Comparison of ENCODE assay signal across 8 cellular contexts in genomic region chr4:189904420-189905027, GRCh38. TPM values are rescaled to one million over a fixed set of nuclear protein-coding genes. Genes with fewer than 3 reads are reported as not detected.
DNase-seq lines count a peak whose midpoint lies in the region; ATAC-seq and TF ChIP-seq lines count a peak whose summit lies in the region.
"Not testable (repeated sequence)": the region's sequence is repeated elsewhere in the genome, so short reads cannot be mapped to it uniquely, and the experiment has no call there.

No MANE protein-coding gene starts in this region.

- H4K8ac ChIP-seq in mesenchymal stem cell (ENCODE audit: low read length) = not testable (repeated sequence)

- not testable (repeated sequence) for H3K9me3 Mint-ChIP-seq in CD4-positive, alpha-beta memory T cell

- H3K9ac ChIP-seq in mesenchymal stem cell (ENCODE audit: low read length) = not testable (repeated sequence)

- DNase-seq in CD4-positive, alpha-beta memory T cell = peak; percentile 38 to 54 (median 44)
- peak; percentile 41 for DNase-seq in RWPE1 (ENCODE audit: low spot score)
- DNase-seq in activated gamma-delta T cell treated with anti-CD3 and anti-CD28 coated beads, Interleukin-2, amount 50 U/mL, for 16 hours (ENCODE audit: low read depth) = peak; percentile 9
- DNase-seq in fibroblast of mammary gland (ENCODE audit: low read depth) = peak; percentile 76
- peak; percentile 75 for DNase-seq in mesenchymal stem cell
- DNase-seq in stimulated activated CD4-positive, alpha-beta T cell treated with anti-CD3 and anti-CD28 coated beads, Interleukin-4, amount 100 ng/mL, for 24 hours = peak; percentile 48

- peak; percentile 94 for ATAC-seq in GM19395 (IDR thresholded peaks at IDR 0.05; ENCODE audit: unreplicated experiment)
- peak; percentile 77 for ATAC-seq in HG03159 (IDR thresholded peaks at IDR 0.05; ENCODE audit: unreplicated experiment)

- H3K4me3 Mint-ChIP-seq in CD4-positive, alpha-beta memory T cell = not testable (repeated sequence)

- H3K27me3 ChIP-seq in CD4-positive, alpha-beta memory T cell (ENCODE audit: insufficient read depth, low read length); mesenchymal stem cell (ENCODE audit: control insufficient read depth in 1 of 2, insufficient read depth in 1 of 2, low read length in 2 of 2): not testable (repeated sequence)

- not testable (repeated sequence) for H2BK5ac ChIP-seq in mesenchymal stem cell (ENCODE audit: low read depth, low read length, poor library complexity, severe bottlenecking)

- not testable (repeated sequence) for H3K4me3 ChIP-seq in CD4-positive, alpha-beta memory T cell (ENCODE audit: low read length in 2 of 2); fibroblast of mammary gland (ENCODE audit: control insufficient read depth, low read depth, low read length); mesenchymal stem cell (ENCODE audit: insufficient read depth in 1 of 2, low read depth in 1 of 2, low read length in 2 of 2)

- TF ChIP-seq CTCF in RWPE1 (conservative IDR thresholded peaks at IDR 0.05; ENCODE audit: low read depth) = peak; percentile 58
- TF ChIP-seq CTCF in fibroblast of mammary gland (conservative IDR thresholded peaks at IDR 0.05; ENCODE audit: control insufficient read depth, insufficient read depth, low read depth, low read length) = peak; percentile 61

- not testable (repeated sequence) for H3K4me1 Mint-ChIP-seq in CD4-positive, alpha-beta memory T cell

- not testable (repeated sequence) for H3K4me2 ChIP-seq in mesenchymal stem cell (ENCODE audit: low read length, poor library complexity, severe bottlenecking)

- not testable (repeated sequence) for H3K36me3 Mint-ChIP-seq in CD4-positive, alpha-beta memory T cell

- not testable (repeated sequence) for H3K23ac ChIP-seq in mesenchymal stem cell (ENCODE audit: low read length in 2 of 2)

- H2AK5ac ChIP-seq in mesenchymal stem cell (ENCODE audit: low read length, severe bottlenecking) = not testable (repeated sequence)

- not testable (repeated sequence) for H3K27me3 Mint-ChIP-seq in CD4-positive, alpha-beta memory T cell

- POLR2A ChIA-PET in CD4-positive, alpha-beta memory T cell (lab: Charles Lee; ENCODE audit: partially characterized antibody); RWPE1 (lab: Yijun Ruan, JAX; ENCODE audit: low non-redundant PET): not testable (repeated sequence)

- H3K4ac ChIP-seq in mesenchymal stem cell (ENCODE audit: low read depth in 1 of 2, low read length in 2 of 2) = not testable (repeated sequence)

- not testable (repeated sequence) for H3K18ac ChIP-seq in mesenchymal stem cell (ENCODE audit: low read depth in 1 of 2, low read length in 2 of 2)

- intact Hi-C loops in CD4-positive, alpha-beta memory T cell (cut with micrococcal nuclease) = not testable (repeated sequence)

- H3K36me3 ChIP-seq in CD4-positive, alpha-beta memory T cell (ENCODE audit: insufficient read depth, low read length); mesenchymal stem cell (ENCODE audit: control insufficient read depth in 1 of 2, insufficient read depth in 2 of 2, low read depth in 1 of 2, low read length in 2 of 2): not testable (repeated sequence)

- not testable (repeated sequence) for H3K14ac ChIP-seq in mesenchymal stem cell (ENCODE audit: low read length in 2 of 2)

- not testable (repeated sequence) for H3K27ac Mint-ChIP-seq in CD4-positive, alpha-beta memory T cell

- H2BK120ac ChIP-seq in mesenchymal stem cell (ENCODE audit: low read depth, low read length) = not testable (repeated sequence)

- CTCF ChIA-PET in CD4-positive, alpha-beta memory T cell (lab: Charles Lee; ENCODE audit: partially characterized antibody) = interaction anchor here (0.8 to 1.6 kb wide), 8 partner anchors 7 to 1173 kb away, joined by 3 to 5 read pairs (median 3); no protein-coding TSS in a partner anchor
- CTCF ChIA-PET in RWPE1 (lab: Yijun Ruan, JAX) = interaction anchor here (0.6 to 1.0 kb wide), 7 partner anchors 8 to 1160 kb away, joined by 3 to 5 read pairs (median 3); no protein-coding TSS in a partner anchor

- not testable (repeated sequence) for H3K4me1 ChIP-seq in CD4-positive, alpha-beta memory T cell (ENCODE audit: insufficient read depth, low read length); mesenchymal stem cell (ENCODE audit: control insufficient read depth, insufficient read depth, low read depth, low read length)

- H4K91ac ChIP-seq in mesenchymal stem cell (ENCODE audit: low read length) = not testable (repeated sequence)

- not testable (repeated sequence) for H2BK15ac ChIP-seq in mesenchymal stem cell (ENCODE audit: low read depth, poor library complexity, severe bottlenecking)

- H3K9me3 ChIP-seq in CD4-positive, alpha-beta memory T cell (ENCODE audit: control insufficient read depth in 1 of 2, low read length in 2 of 2); mesenchymal stem cell (ENCODE audit: control insufficient read depth, low read length): not testable (repeated sequence)

- H3K79me1 ChIP-seq in mesenchymal stem cell (replicated peaks; ENCODE audit: low read length, poor library complexity, severe bottlenecking) = not testable (repeated sequence)

- WGBS in mesenchymal stem cell = 49% methylated on average over 6 of the region's 6 CpGs

- not testable (repeated sequence) for H3K27ac ChIP-seq in CD4-positive, alpha-beta memory T cell (ENCODE audit: low read depth, low read length); RWPE1; mesenchymal stem cell (ENCODE audit: low read length, poor library complexity, severe bottlenecking)

- not testable (repeated sequence) for H2BK12ac ChIP-seq in mesenchymal stem cell (ENCODE audit: low read length in 2 of 2)

- H2AFZ ChIP-seq in mesenchymal stem cell (ENCODE audit: low read depth, low read length) = not testable (repeated sequence)

RNA-seq across cellular contexts. Expression of gene FRG1, which starts 36.1 kb away (rescaled TPM):
- total RNA-seq in CD4-positive, alpha-beta memory T cell = 10 to 100 TPM; 59.0 to 62.3 TPM
- polyA plus RNA-seq in CD4-positive, alpha-beta memory T cell = 10 to 100 TPM; 57.8 to 59.2 TPM
- 81.2 TPM for polyA plus RNA-seq in mesenchymal stem cell (2013, experiment 1 of 2)
- 81.7 TPM for polyA plus RNA-seq in mesenchymal stem cell (2013, experiment 2 of 2)

Comparison
In these comparisons a context has a peak if more than half of its experiments do, and no peak if none do; other contexts are left out.
1. DNase-seq: peak in every context shown above with its lines; median percentile 76 in fibroblast of mammary gland; 75 in mesenchymal stem cell; 48 in stimulated activated CD4-positive, alpha-beta T cell treated with anti-CD3 and anti-CD28 coated beads, Interleukin-4, amount 100 ng/mL, for 24 hours; 44 in CD4-positive, alpha-beta memory T cell; 41 in RWPE1; 9 in activated gamma-delta T cell treated with anti-CD3 and anti-CD28 coated beads, Interleukin-2, amount 50 U/mL, for 16 hours.